ENCODE assay signal across 1 cellular context in the genomic region with DNA sequence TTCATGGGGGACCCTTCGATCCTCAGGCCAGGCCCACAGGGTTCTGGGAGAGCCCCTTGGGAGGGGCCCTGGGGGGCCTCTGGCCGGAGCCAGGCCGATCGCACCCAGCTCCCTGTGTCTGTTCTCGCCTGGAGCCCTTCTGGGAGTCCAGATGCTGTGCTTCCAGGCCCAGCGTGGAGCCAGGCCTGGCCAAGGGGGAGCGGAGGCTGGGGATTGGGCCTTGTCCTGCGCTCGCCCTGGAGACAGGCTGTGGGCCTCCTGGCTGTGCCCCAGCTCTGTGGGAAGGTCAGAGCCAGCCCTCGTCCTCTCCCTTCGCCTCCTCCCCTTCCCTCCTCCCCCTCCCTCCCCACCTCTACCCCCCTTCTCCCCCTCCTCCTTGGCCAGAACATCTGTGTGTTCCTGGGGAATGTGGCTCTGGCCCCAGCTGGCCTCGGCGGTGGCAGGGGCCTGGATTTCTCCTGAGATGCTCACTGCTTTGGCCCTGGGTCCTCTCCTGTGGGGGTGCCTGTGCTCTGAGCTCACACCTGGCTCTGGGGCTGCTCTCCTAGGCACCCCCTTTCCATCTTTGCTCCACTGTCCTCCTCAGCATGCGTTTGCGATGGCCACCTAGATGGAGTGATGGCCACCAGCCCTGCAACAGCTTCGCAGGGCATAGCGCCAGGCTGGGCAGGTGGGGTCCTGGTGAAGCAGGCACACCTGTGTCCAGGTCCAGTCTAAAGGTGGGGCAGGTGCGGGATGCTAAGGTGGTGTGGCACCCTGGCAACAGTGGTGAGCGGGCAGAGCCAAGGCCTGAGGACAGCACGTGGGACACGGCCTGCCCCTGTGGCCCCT.
TF ChIP-seq lines count a peak whose summit lies in the region.

No MANE protein-coding gene starts in this region.

TF ChIP-seq in HepG2, 621 proteins besides CTCF, POLR2A, EP300 and RAD21 (continued from another document):
- TF ChIP-seq HNRNPK (IDR thresholded peaks at IDR 0.05; ENCODE audit: low read depth, low read length, poor library complexity, severe bottlenecking) (peak; percentile 55), NFKB2 (CRISPR knock-in tag; IDR thresholded peaks at IDR 0.05; ENCODE audit: borderline replicate concordance) (peak; percentile 34; the same call in 1 of the 2 replicates), MAZ (IDR thresholded peaks at IDR 0.05; ENCODE audit: borderline replicate concordance, low read depth, low read length) (no peak), MAZ (CRISPR knock-in tag; IDR thresholded peaks at IDR 0.05; ENCODE audit: low read depth) (0 out of 2 replicates have a peak, but pooled peaks have one; percentile 7), ZFX (CRISPR knock-in tag; IDR thresholded peaks at IDR 0.05; ENCODE audit: low read depth) (peak; percentile 44; the same call in 1 of the 2 replicates), ZNF10 (CRISPR knock-in tag; IDR thresholded peaks at IDR 0.05; ENCODE audit: borderline replicate concordance, low read depth) (no peak), ZNF768 (CRISPR knock-in tag; IDR thresholded peaks at IDR 0.05) (peak; percentile 50; the same call in 1 of the 2 replicates), ATRX (CRISPR knock-in tag; IDR thresholded peaks at IDR 0.05; ENCODE audit: borderline replicate concordance) (no peak)
- TF ChIP-seq, protein P1, sequence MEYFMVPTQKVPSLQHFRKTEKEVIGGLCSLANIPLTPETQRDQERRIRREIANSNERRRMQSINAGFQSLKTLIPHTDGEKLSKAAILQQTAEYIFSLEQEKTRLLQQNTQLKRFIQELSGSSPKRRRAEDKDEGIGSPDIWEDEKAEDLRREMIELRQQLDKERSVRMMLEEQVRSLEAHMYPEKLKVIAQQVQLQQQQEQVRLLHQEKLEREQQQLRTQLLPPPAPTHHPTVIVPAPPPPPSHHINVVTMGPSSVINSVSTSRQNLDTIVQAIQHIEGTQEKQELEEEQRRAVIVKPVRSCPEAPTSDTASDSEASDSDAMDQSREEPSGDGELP (IDR thresholded peaks at IDR 0.05; ENCODE audit: borderline replicate concordance, low read depth) = 0 out of 2 replicates have a peak, but pooled peaks have one; percentile 7
- TF ChIP-seq, protein P2, sequence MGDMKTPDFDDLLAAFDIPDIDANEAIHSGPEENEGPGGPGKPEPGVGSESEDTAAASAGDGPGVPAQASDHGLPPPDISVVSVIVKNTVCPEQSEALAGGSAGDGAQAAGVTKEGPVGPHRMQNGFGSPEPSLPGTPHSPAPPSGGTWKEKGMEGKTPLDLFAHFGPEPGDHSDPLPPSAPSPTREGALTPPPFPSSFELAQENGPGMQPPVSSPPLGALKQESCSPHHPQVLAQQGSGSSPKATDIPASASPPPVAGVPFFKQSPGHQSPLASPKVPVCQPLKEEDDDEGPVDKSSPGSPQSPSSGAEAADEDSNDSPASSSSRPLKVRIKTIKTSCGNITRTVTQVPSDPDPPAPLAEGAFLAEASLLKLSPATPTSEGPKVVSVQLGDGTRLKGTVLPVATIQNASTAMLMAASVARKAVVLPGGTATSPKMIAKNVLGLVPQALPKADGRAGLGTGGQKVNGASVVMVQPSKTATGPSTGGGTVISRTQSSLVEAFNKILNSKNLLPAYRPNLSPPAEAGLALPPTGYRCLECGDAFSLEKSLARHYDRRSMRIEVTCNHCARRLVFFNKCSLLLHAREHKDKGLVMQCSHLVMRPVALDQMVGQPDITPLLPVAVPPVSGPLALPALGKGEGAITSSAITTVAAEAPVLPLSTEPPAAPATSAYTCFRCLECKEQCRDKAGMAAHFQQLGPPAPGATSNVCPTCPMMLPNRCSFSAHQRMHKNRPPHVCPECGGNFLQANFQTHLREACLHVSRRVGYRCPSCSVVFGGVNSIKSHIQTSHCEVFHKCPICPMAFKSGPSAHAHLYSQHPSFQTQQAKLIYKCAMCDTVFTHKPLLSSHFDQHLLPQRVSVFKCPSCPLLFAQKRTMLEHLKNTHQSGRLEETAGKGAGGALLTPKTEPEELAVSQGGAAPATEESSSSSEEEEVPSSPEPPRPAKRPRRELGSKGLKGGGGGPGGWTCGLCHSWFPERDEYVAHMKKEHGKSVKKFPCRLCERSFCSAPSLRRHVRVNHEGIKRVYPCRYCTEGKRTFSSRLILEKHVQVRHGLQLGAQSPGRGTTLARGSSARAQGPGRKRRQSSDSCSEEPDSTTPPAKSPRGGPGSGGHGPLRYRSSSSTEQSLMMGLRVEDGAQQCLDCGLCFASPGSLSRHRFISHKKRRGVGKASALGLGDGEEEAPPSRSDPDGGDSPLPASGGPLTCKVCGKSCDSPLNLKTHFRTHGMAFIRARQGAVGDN (CRISPR knock-in tag; IDR thresholded peaks at IDR 0.05) = peak; percentile 31; the same call in 1 of the 2 replicates
- TF ChIP-seq, protein P3, sequence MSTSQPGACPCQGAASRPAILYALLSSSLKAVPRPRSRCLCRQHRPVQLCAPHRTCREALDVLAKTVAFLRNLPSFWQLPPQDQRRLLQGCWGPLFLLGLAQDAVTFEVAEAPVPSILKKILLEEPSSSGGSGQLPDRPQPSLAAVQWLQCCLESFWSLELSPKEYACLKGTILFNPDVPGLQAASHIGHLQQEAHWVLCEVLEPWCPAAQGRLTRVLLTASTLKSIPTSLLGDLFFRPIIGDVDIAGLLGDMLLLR (CRISPR knock-in tag; IDR thresholded peaks at IDR 0.05) = 0 out of 2 replicates have a peak, but pooled peaks have one; percentile 19
